8 cellular contexts compared by ENCODE assay signal in the genomic region with DNA sequence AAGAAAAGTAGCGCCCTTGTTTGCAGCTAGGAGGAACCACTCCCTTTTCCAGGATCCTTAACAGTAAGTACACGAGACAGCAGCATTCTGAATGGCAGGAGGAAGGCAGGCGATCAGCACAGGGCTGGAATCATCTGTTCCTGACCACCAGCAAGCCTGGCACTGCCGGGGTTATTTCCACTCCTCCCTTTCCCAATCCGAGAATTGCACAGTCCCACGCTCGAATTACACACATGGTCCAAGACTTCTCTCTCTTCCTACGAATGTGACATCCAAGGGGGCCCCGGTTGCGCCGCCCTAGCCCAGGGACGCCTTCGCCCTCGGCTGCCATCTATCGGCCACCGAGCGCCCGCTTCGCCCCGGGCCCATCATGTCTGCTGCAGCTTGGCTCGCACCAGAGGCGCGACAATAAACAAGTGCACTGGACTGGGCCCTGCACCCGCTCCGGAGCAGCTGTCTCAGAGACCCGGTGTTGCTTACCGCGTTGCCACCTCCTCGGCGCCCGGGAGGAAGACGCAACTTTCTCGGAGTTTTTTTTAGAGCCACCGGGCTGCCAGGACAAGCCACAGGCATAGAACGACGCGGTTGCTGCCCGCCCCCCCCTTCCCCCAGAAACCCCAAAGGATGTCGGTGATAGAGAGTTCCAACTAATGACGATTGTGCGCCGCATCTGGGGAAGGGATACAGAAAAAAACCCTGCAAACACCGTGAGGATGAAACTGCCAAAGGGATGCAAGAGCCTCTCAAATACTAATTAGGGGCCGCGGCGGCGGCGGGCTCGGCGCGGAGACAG. TPM values are rescaled to one million over a fixed set of nuclear protein-coding genes. Genes with fewer than 3 reads are reported as not detected.
A peak's percentile ranks its signal among the peaks of the same experiment; 100 is the strongest.
DNase-seq lines count a peak whose midpoint lies in the region; ATAC-seq, FAIRE-seq and TF ChIP-seq lines count a peak whose summit lies in the region.

A gene with protein sequence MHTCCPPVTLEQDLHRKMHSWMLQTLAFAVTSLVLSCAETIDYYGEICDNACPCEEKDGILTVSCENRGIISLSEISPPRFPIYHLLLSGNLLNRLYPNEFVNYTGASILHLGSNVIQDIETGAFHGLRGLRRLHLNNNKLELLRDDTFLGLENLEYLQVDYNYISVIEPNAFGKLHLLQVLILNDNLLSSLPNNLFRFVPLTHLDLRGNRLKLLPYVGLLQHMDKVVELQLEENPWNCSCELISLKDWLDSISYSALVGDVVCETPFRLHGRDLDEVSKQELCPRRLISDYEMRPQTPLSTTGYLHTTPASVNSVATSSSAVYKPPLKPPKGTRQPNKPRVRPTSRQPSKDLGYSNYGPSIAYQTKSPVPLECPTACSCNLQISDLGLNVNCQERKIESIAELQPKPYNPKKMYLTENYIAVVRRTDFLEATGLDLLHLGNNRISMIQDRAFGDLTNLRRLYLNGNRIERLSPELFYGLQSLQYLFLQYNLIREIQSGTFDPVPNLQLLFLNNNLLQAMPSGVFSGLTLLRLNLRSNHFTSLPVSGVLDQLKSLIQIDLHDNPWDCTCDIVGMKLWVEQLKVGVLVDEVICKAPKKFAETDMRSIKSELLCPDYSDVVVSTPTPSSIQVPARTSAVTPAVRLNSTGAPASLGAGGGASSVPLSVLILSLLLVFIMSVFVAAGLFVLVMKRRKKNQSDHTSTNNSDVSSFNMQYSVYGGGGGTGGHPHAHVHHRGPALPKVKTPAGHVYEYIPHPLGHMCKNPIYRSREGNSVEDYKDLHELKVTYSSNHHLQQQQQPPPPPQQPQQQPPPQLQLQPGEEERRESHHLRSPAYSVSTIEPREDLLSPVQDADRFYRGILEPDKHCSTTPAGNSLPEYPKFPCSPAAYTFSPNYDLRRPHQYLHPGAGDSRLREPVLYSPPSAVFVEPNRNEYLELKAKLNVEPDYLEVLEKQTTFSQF (plus strand): TSS at position 341 of the 793 bp plus-strand sequence. CDS start 4,018 bp downstream, outside the sequence.

- H3K9ac ChIP-seq in HUES48 (ENCODE audit: low read depth, low read length) = no peak within 1 kb of the TSS

- FAIRE-seq in D721Med (lab: Jason Lieb, UNC) = no peak

- no TSS peak for BruUV-seq in Panc1 (replicated peaks; lab: Mats Ljungman, UMichigan)

- POLR2A ChIA-PET in Panc1 (lab: Charles Lee) = no interaction called here

- H3K36me3 ChIP-seq in HUES48 (ENCODE audit: control insufficient read depth, insufficient read depth, low read length) (no peaks in the 10 kb centered on the region), Panc1 (ENCODE audit: control insufficient read depth, insufficient read depth, low read length) (no peaks in the 10 kb centered on the region), tibial nerve (peaks cover 0 to 4% (median under 1%) of the 10 kb centered on the region in 3 donors)

- peaks cover 32% of the 10 kb centered on the region for H3K4me1 ChIP-seq in HUES48 (ENCODE audit: control insufficient read depth, insufficient read depth, low read length)
- H3K4me1 ChIP-seq in Panc1 (ENCODE audit: control insufficient read depth, insufficient read depth, low read length) = no peaks in the 10 kb centered on the region
- peaks cover 0 to 33% (median 4%) of the 10 kb centered on the region in 4 donors for H3K4me1 ChIP-seq in tibial nerve

- H3K4me3 ChIP-seq in HUES48 (ENCODE audit: low read depth, low read length) = peak within 1 kb of the TSS; percentile 78
- H3K4me3 ChIP-seq in Panc1 (ENCODE audit: low read depth in 2 of 2, low read length in 2 of 2) = peak within 1 kb of the TSS; percentile 50 to 65
- peak within 1 kb of the TSS; percentile 52 to 86 (median 72) for H3K4me3 ChIP-seq in tibial nerve

- DNase-seq in D721Med (ENCODE audit: insufficient read length, low spot score) (peak; percentile 56), Panc1 (ENCODE audit: low read depth, low spot score) (no peak), germinal center (ENCODE audit: low spot score) (peak; percentile 46), occipital lobe (lab: John Stamatoyannopoulos, UW) (peak; percentile 85), tibial nerve (ENCODE audit: low spot score in 2 of 2) (peak; percentile 60 to 62)
- peak; percentile 48 for DNase-seq in activated naive CD4-positive, alpha-beta T cell treated with Interleukin-2 at 50 U/mL for 16 hours

- no peaks in the 10 kb centered on the region for H3K9me3 ChIP-seq in HUES48 (ENCODE audit: control insufficient read depth, insufficient read depth, low read length)
- no peaks in the 10 kb centered on the region for H3K9me3 ChIP-seq in Panc1 (ENCODE audit: control insufficient read depth, insufficient read depth, low read depth, low read length)
- no peaks in the 10 kb centered on the region for H3K9me3 ChIP-seq in tibial nerve

- in situ Hi-C loops in Panc1 (cut with HindIII; ENCODE audit: low pct_unique_long_range_greater_than_20kb, low sequenced_read_pairs) = no loop called here

- TF ChIP-seq POLR2A in tibial nerve (IDR thresholded peaks at IDR 0.05) = peak in 1 of 2 donors; percentile 34

- intact Hi-C loops in Panc1 (cut with micrococcal nuclease; ENCODE audit: unreplicated experiment) = loop anchor here (10.0 kb wide), 1 partner anchor 134 kb away; no protein-coding TSS in a partner anchor

- 0 to 1% methylated on average over 48 to 51 of the region's 51 CpGs for WGBS in tibial nerve, 2 donors

- H3K27ac ChIP-seq in HUES48 (ENCODE audit: low read depth, low read length) (peak within 1 kb of the TSS; percentile 1), Panc1 (ENCODE audit: low read length) (peak within 1 kb of the TSS; percentile 70), tibial nerve (peak within 1 kb of the TSS; percentile 69 to 87 (median 80))

- ATAC-seq in GM21447 (IDR thresholded peaks at IDR 0.05; ENCODE audit: unreplicated experiment) (peak; percentile 92), Panc1 (peak; percentile 98)

- H3K27me3 ChIP-seq in HUES48 (ENCODE audit: control insufficient read depth, insufficient read depth, low read length) (peaks cover 52% of the 10 kb centered on the region), Panc1 (ENCODE audit: control insufficient read depth, insufficient read depth, low read length) (no peaks in the 10 kb centered on the region), tibial nerve (peaks cover 0 to 39% of the 10 kb centered on the region in 2 donors)

- CTCF ChIA-PET in Panc1 (lab: Charles Lee) = no interaction called here

- TF ChIP-seq CTCF in D721Med (IDR thresholded peaks at IDR 0.05; ENCODE audit: insufficient read depth, missing control alignments) (peak; percentile 71), Panc1 (IDR thresholded peaks at IDR 0.05) (peak; percentile 91), tibial nerve (IDR thresholded peaks at IDR 0.05) (peak; percentile 73 to 94 (median 79))

- peak in 1 of 2 donors; percentile 73 for TF ChIP-seq EP300 in tibial nerve (IDR thresholded peaks at IDR 0.05)

RNA-seq across cellular contexts. Expression of the gene that starts here (rescaled TPM):
- total RNA-seq in Panc1 (2021; ENCODE audit: unreplicated experiment) (0.08 TPM), occipital lobe (48.2 TPM), tibial nerve (1 to 10 TPM; 5.1 to 9.6 (median 6.0) TPM)
- 0.11 TPM for polyA plus RNA-seq in Panc1 (2012; ENCODE audit: insufficient read length)

Comparison
In these comparisons a context has a peak if more than half of its experiments do, and no peak if none do; other contexts are left out.
1. Peak in ATAC-seq, H3K4me3 ChIP-seq and H3K27ac ChIP-seq in Panc1; RNA of the gene not detected or under 1 TPM.
2. H3K27ac ChIP-seq: peak in every context shown above with its lines; median percentile 80 in tibial nerve; 70 in Panc1; 1 in HUES48.